Comparison of ENCODE assay signal across 9 cellular contexts in the genomic region with DNA sequence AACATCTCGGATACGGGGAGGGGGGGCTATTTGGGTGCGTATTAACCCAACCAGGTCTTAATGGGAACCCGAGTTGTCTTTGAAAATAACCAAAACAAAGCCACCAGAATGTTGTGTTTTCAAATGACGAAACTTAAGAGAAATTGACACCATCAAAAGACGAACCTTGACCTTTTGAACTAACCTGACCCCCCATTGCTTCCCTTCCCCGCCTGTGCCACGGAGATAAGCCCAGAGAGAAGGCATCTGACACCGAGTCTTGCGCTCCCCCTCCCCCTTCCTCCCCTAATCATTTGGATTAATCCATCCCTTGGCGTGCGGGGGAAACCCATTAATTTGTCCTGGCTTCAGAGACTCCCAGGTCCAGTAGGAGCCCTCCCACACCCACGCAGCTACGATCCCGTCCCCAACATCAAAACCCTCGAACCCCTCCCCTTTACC. TPM values are rescaled to one million over a fixed set of nuclear protein-coding genes. Genes with fewer than 3 reads are reported as not detected.
DNase-seq lines count a peak whose midpoint lies in the region; ATAC-seq and TF ChIP-seq lines count a peak whose summit lies in the region.
"Had no signal": no experiment of that assay in that cellular context is flagged by ENCODE, and none has a peak within 500 bp of the region (broad histone marks: within the 10 kb centered on the region; RNA-seq: fewer than 3 reads in every experiment).

No MANE protein-coding gene starts in this region.

- H3K27ac ChIP-seq in neuronal stem cell (replicated peaks; ENCODE audit: low read length) (peak overlapping the region; percentile 71), Karpas-422 (ENCODE audit: low read length) (no peak overlapping the region), gastroesophageal sphincter (peak overlapping the region in 1 of 4 donors; percentile 72)

- H3K36me3 ChIP-seq in neuronal stem cell (replicated peaks in 1 of 2; ENCODE audit: control insufficient read depth in 2 of 2, insufficient read depth in 2 of 2, low read length in 2 of 2) (no peaks in the 10 kb centered on the region), Karpas-422 (ENCODE audit: insufficient read depth, low read length) (no peaks in the 10 kb centered on the region), gastroesophageal sphincter (no peaks in the 10 kb centered on the region)

- H3K14ac ChIP-seq in neuronal stem cell (ENCODE audit: low read length) = no peak overlapping the region

- H3K23ac ChIP-seq in neuronal stem cell (ENCODE audit: low read depth, low read length, poor library complexity) = peak overlapping the region; percentile 38

- H3K79me2 ChIP-seq in Karpas-422 (ENCODE audit: low read length) = peaks cover 3% of the 10 kb centered on the region

- no peak for TF ChIP-seq POLR2A in gastroesophageal sphincter (IDR thresholded peaks at IDR 0.05)

- no peak overlapping the region for H2BK12ac ChIP-seq in neuronal stem cell (ENCODE audit: low read length)

- peak overlapping the region; percentile 96 for H3K18ac ChIP-seq in neuronal stem cell (ENCODE audit: low read length)

- peaks cover 4% of the 10 kb centered on the region for H3K79me1 ChIP-seq in neuronal stem cell (ENCODE audit: low read depth, low read length)

- H2BK15ac ChIP-seq in neuronal stem cell (ENCODE audit: low read length) = no peak overlapping the region

- no peak overlapping the region for H4K91ac ChIP-seq in neuronal stem cell (ENCODE audit: low read depth, low read length, poor library complexity)

- peak; percentile 41 for DNase-seq in ELF-1 (ENCODE audit: low read depth, low spot score)
- DNase-seq in NCI-H69 (lab: John Stamatoyannopoulos, UW) = peak; percentile 90
- DNase-seq in ecto neural progenitor cell (ENCODE audit: low spot score) = peak; percentile 53
- no peak for DNase-seq in neuronal stem cell (ENCODE audit: low spot score)
- no peak for DNase-seq in Karpas-422
- DNase-seq: stimulated activated CD4-positive, alpha-beta T cell treated with anti-CD3 and anti-CD28 coated beads, Interleukin-4, amount 100 ng/mL, for 24 hours had no signal

- H3K9ac ChIP-seq in neuronal stem cell (ENCODE audit: low read depth, low read length, poor library complexity) = no peak overlapping the region
- no peak overlapping the region for H3K9ac ChIP-seq in Karpas-422 (ENCODE audit: low read length)

- no peak overlapping the region for H4K8ac ChIP-seq in neuronal stem cell (ENCODE audit: low read depth, low read length)

- peak overlapping the region; percentile 73 to 80 for H3K4me3 ChIP-seq in neuronal stem cell (ENCODE audit: low read length in 2 of 2)
- H3K4me3 ChIP-seq in Karpas-422 (ENCODE audit: low read length) = no peak overlapping the region
- H3K4me3 ChIP-seq in gastroesophageal sphincter = peak overlapping the region in 1 of 2 donors; percentile 69

- peak overlapping the region; percentile 95 for H2BK120ac ChIP-seq in neuronal stem cell (ENCODE audit: low read depth, low read length)

- H3K27me3 ChIP-seq in neuronal stem cell (ENCODE audit: control insufficient read depth in 3 of 3, insufficient read depth in 3 of 3, low read depth in 1 of 3, low read length in 3 of 3) (peaks cover 2 to 25% (median 18%) of the 10 kb centered on the region in 3 experiments), Karpas-422 (ENCODE audit: low read length) (no peaks in the 10 kb centered on the region), gastroesophageal sphincter (no peaks in the 10 kb centered on the region)

- TF ChIP-seq EP300 in gastroesophageal sphincter (IDR thresholded peaks at IDR 0.05) = no peak

- peaks cover 21% of the 10 kb centered on the region in 2 donors for H3K4me1 ChIP-seq in neuronal stem cell (ENCODE audit: control insufficient read depth in 2 of 2, insufficient read depth in 1 of 2, low read depth in 1 of 2, low read length in 2 of 2)
- peaks cover 12% of the 10 kb centered on the region for H3K4me1 ChIP-seq in Karpas-422 (ENCODE audit: low read length)
- H3K4me1 ChIP-seq in gastroesophageal sphincter = peaks cover 0 to 58% (median 20%) of the 10 kb centered on the region in 3 donors

- WGBS in neuronal stem cell (ENCODE audit: extremely low coverage in 2 of 2, insufficient read length in 2 of 2, insufficient replicate concordance in 1 of 2), 2 donors = no CpG with 5 or more reads among the region's 16 CpGs
- 46 to 48% methylated on average over 8 to 14 of the region's 16 CpGs for WGBS in gastroesophageal sphincter (ENCODE audit: low coverage in 1 of 2), 2 donors

- ATAC-seq in HG03432 (IDR thresholded peaks at IDR 0.05; ENCODE audit: unreplicated experiment) (no peak), gastroesophageal sphincter (no peak), HG02970 (IDR thresholded peaks at IDR 0.05; ENCODE audit: low FRiP score, unreplicated experiment) (no peak)

- no peaks in the 10 kb centered on the region for H4K20me1 ChIP-seq in Karpas-422 (ENCODE audit: insufficient read depth, low read depth, low read length)

- H3K4me2 ChIP-seq in neuronal stem cell (ENCODE audit: insufficient read depth, low read length, poor library complexity, severe bottlenecking) (peak overlapping the region; percentile 100), Karpas-422 (ENCODE audit: low read depth, low read length, poor library complexity, severe bottlenecking) (no peak overlapping the region)

- H2AK5ac ChIP-seq in neuronal stem cell (ENCODE audit: low read depth, low read length) = no peak overlapping the region

- H2AFZ ChIP-seq in neuronal stem cell (ENCODE audit: low read length) (peak overlapping the region; percentile 93), Karpas-422 (ENCODE audit: low read length) (no peak overlapping the region)

- H3K9me3 ChIP-seq in neuronal stem cell (replicated peaks in 1 of 2; ENCODE audit: control insufficient read depth in 2 of 2, insufficient read depth in 1 of 2, low read depth in 1 of 2, low read length in 2 of 2) (no peaks in the 10 kb centered on the region), Karpas-422 (ENCODE audit: low read length) (no peaks in the 10 kb centered on the region), gastroesophageal sphincter (no peaks in the 10 kb centered on the region)

- no peaks in the 10 kb centered on the region for H3K9me2 ChIP-seq in Karpas-422 (replicated peaks; ENCODE audit: insufficient read depth, low read length)

- no peak overlapping the region for H3K4ac ChIP-seq in neuronal stem cell (ENCODE audit: low read length)

- TF ChIP-seq CTCF in gastroesophageal sphincter (IDR thresholded peaks at IDR 0.05) = no peak

- peak overlapping the region; percentile 93 for H2BK5ac ChIP-seq in neuronal stem cell (ENCODE audit: low read length)

RNA-seq across cellular contexts. Expression of a gene that starts 4.5 kb away (rescaled TPM):
- polyA plus RNA-seq in neuronal stem cell (2013, experiment 1 of 2) = 22.8 TPM
- 22.6 TPM for polyA plus RNA-seq in neuronal stem cell (2013, experiment 2 of 2)
- total RNA-seq in Karpas-422 (2014; rRNA removed; shearing (Covaris generic); ENCODE audit: low replicate concordance) = 36.6 and 87.8 TPM in 2 replicates
- total RNA-seq in gastroesophageal sphincter = 10 to 100 TPM in 3 of 4 donors, 1 to 10 TPM in 1; 8.0 to 21.0 (median 15.7) TPM

RNA-seq across cellular contexts. Expression of a gene that starts 20.0 kb away (rescaled TPM):
- polyA plus RNA-seq in neuronal stem cell (2013, experiment 1 of 2) = 0.13 TPM
- 0.06 TPM for polyA plus RNA-seq in neuronal stem cell (2013, experiment 2 of 2)
- not detected in 2 replicates for total RNA-seq in Karpas-422 (2014; rRNA removed; shearing (Covaris generic); ENCODE audit: low replicate concordance)
- not detected for total RNA-seq in gastroesophageal sphincter

RNA-seq across cellular contexts. Expression of a gene that starts 40.9 kb away (rescaled TPM):
- 14.6 TPM for polyA plus RNA-seq in neuronal stem cell (2013, experiment 1 of 2)
- 14.0 TPM for polyA plus RNA-seq in neuronal stem cell (2013, experiment 2 of 2)
- 25.6 and 30.1 TPM in 2 replicates for total RNA-seq in Karpas-422 (2014; rRNA removed; shearing (Covaris generic); ENCODE audit: low replicate concordance)
- total RNA-seq in gastroesophageal sphincter = 10 to 100 TPM; 21.3 to 66.6 (median 40.9) TPM

RNA-seq across cellular contexts. Expression of a gene that starts 46.0 kb away (rescaled TPM):
- polyA plus RNA-seq in neuronal stem cell (2013, experiment 1 of 2) = 1,054 TPM
- 1,005 TPM for polyA plus RNA-seq in neuronal stem cell (2013, experiment 2 of 2)
- total RNA-seq in Karpas-422 (2014; rRNA removed; shearing (Covaris generic); ENCODE audit: low replicate concordance) = 363 and 488 TPM in 2 replicates
- 100 to 1,000 TPM; 336 to 538 (median 412) TPM for total RNA-seq in gastroesophageal sphincter

Comparison
In these comparisons a context has a peak if more than half of its experiments do, and no peak if none do; other contexts are left out.
1. DNase-seq: peak in ELF-1 (single experiment), NCI-H69 (single experiment) and ecto neural progenitor cell (single experiment); none in neuronal stem cell (single experiment) and Karpas-422 (single experiment).